Comparison of ENCODE assay signal across 1 cellular context in the genomic region with DNA sequence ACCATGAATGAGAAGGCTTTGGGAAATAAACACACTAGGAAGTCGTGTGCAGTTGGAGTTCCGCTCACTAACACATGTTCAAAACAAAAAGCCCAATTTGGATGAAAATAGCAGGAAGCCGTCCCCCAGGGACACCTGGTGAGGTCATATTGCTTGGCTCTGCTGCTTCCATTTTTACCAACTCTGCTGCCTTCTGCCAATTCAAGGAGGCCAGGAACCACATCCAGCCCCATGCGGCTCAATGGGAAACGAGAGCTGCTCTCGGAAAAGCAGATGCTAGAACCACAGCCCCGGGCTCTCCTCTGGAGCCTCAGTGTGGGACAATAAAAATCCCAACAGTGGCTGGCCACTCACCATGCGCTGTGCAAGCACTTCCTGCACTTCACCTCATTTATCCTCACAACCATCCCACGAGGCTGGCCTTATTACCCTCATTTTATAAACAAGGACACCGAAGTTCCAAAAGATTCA.
TF ChIP-seq lines count a peak whose summit lies in the region.

No MANE protein-coding gene starts in this region.

TF ChIP-seq in HepG2, 621 proteins besides CTCF, POLR2A, EP300 and RAD21 (continued from another document):
- TF ChIP-seq ZBTB49 (CRISPR knock-in tag; IDR thresholded peaks at IDR 0.05; ENCODE audit: borderline replicate concordance) (no peak), E2F1 (CRISPR knock-in tag; IDR thresholded peaks at IDR 0.05) (no peak), SP140L (CRISPR knock-in tag; IDR thresholded peaks at IDR 0.05; ENCODE audit: borderline replicate concordance) (no peak), DPF2 (CRISPR knock-in tag; IDR thresholded peaks at IDR 0.05; ENCODE audit: borderline replicate concordance, low read depth) (no peak), SMARCE1 (IDR thresholded peaks at IDR 0.05; ENCODE audit: borderline replicate concordance) (no peak), ZNF720 (CRISPR knock-in tag; IDR thresholded peaks at IDR 0.05) (no peak), ZNF280B (CRISPR knock-in tag; IDR thresholded peaks at IDR 0.05; ENCODE audit: borderline replicate concordance) (no peak), STAG1 (CRISPR knock-in tag; IDR thresholded peaks at IDR 0.05) (no peak), SP4 (CRISPR knock-in tag; IDR thresholded peaks at IDR 0.05) (no peak), THYN1 (CRISPR knock-in tag; IDR thresholded peaks at IDR 0.05; ENCODE audit: borderline replicate concordance, low read depth) (no peak), PAWR (CRISPR knock-in tag; IDR thresholded peaks at IDR 0.05; ENCODE audit: borderline replicate concordance) (no peak), NRL (CRISPR knock-in tag; IDR thresholded peaks at IDR 0.05; ENCODE audit: borderline replicate concordance) (no peak)
- TF ChIP-seq, protein P1, sequence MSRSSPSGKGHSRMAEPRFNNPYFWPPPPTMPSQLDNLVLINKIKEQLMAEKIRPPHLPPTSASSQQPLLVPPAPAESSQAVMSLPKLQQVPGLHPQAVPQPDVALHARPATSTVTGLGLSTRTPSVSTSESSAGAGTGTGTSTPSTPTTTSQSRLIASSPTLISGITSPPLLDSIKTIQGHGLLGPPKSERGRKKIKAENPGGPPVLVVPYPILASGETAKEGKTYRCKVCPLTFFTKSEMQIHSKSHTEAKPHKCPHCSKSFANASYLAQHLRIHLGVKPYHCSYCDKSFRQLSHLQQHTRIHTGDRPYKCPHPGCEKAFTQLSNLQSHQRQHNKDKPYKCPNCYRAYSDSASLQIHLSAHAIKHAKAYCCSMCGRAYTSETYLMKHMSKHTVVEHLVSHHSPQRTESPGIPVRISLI (CRISPR knock-in tag; IDR thresholded peaks at IDR 0.05; ENCODE audit: borderline replicate concordance): no peak
